In genomic region chr2:176094307-176094706, GRCh38 we compare ENCODE assay signal across 26 cellular contexts. TPM values are rescaled to one million over a fixed set of nuclear protein-coding genes. Genes with fewer than 3 reads are reported as not detected.
DNase-seq lines count a peak whose midpoint lies in the region; ATAC-seq, FAIRE-seq and TF ChIP-seq lines count a peak whose summit lies in the region.
"Had no signal": no experiment of that assay in that cellular context is flagged by ENCODE, and none has a peak within 500 bp of the region (broad histone marks: within the 10 kb centered on the region; RNA-seq: fewer than 3 reads in every experiment).

No MANE protein-coding gene starts in this region.

- peak overlapping the region; percentile 72 for H3K27ac Mint-ChIP-seq in activated naive CD4-positive, alpha-beta T cell treated with anti-CD3 and anti-CD28 coated beads, Interleukin-2, amount 10 ng/mL, durations not matched to agents 7 days and 5 days
- peak overlapping the region in 1 of 2 donors; percentile 86 for H3K27ac Mint-ChIP-seq in activated naive CD4-positive, alpha-beta T cell treated with anti-CD3 and anti-CD28 coated beads, Interleukin-2, amount 50 U/mL, for 72 hours
- H3K27ac Mint-ChIP-seq: activated B cell treated with CpG ODN at 0.5 μM for 24 hours; stimulated activated memory B cell treated with anti-CD40 and anti-IgM and Interleukin-4, amounts not matched to agents 10 μg/mL and 1 μg/mL and 100 μg/mL, for 72 hours had no signal

- POLR2A ChIA-PET in K562 (lab: Yijun Ruan, JAX): no interaction called here

- no peaks in the 10 kb centered on the region for H3K79me2 ChIP-seq in K562 (ENCODE audit: control insufficient read depth, insufficient read depth, low read length)

- H3K9me3 ChIP-seq in K562 (replicated peaks; ENCODE audit: control insufficient read depth, insufficient read depth, low read depth, low read length) (no peaks in the 10 kb centered on the region), vagina (no peaks in the 10 kb centered on the region)
- H3K9me3 ChIP-seq: suprapubic skin had no signal

- DNase-seq in activated naive CD4-positive, alpha-beta T cell treated with anti-CD3 and anti-CD28 coated beads, Interleukin-2, amount 10 ng/mL, durations not matched to agents 7 days and 5 days: no peak
- DNase-seq in activated naive CD4-positive, alpha-beta T cell treated with anti-CD3 and anti-CD28 coated beads, Interleukin-2, amount 50 U/mL, for 72 hours (ENCODE audit: low spot score in 2 of 2): no peak
- no peak for DNase-seq in HFF-Myc (ENCODE audit: extremely low read depth, low read depth)
- DNase-seq in K562 (ENCODE audit: extremely low read depth in 1 of 4, low spot score in 3 of 4): no peak
- DNase-seq in vagina (ENCODE audit: extremely low spot score in 2 of 2): no peak
- no peak for DNase-seq in NCI-H446 (lab: John Stamatoyannopoulos, UW)
- DNase-seq in left ventricle myocardium superior: no peak
- DNase-seq: activated B cell treated with CpG ODN at 0.5 μM for 24 hours; activated CD8-positive, alpha-beta T cell treated with anti-CD3 and anti-CD28 coated beads, Interleukin-2, amount 10 ng/mL, durations not matched to agents 7 days and 5 days; amniotic stem cell; CD4-positive, alpha-beta memory T cell; GF-D8; Karpas-422; kidney glomerular epithelial cell; NCI-H1930; NCI-H446 treated with DMSO at 0.1 percent for 48 hours; RPMI8226; small intestine; T-helper 9 cell had no signal

- no peak overlapping the region for H3K4me2 ChIP-seq in K562 (ENCODE audit: insufficient read depth, low read length)

- no peak for TF ChIP-seq RAD21 in K562 (CRISPR knock-in tag; conservative IDR thresholded peaks at IDR 0.05 in 1 of 2, IDR thresholded peaks at IDR 0.05 in 1 of 2)

- peaks cover 69 to 75% of the 10 kb centered on the region in 2 experiments for H3K27me3 ChIP-seq in K562 (ENCODE audit: control insufficient read depth in 2 of 2, insufficient read depth in 2 of 2, low read length in 2 of 2)
- no peaks in the 10 kb centered on the region for H3K27me3 ChIP-seq in vagina

- ATAC-seq in activated naive CD4-positive, alpha-beta T cell treated with anti-CD3 and anti-CD28 coated beads, Interleukin-2, amount 50 U/mL, for 72 hours: no peak
- no peak for ATAC-seq in K562
- no peak for ATAC-seq in left ventricle myocardium superior
- ATAC-seq: activated CD8-positive, alpha-beta T cell treated with anti-CD3 and anti-CD28 coated beads, Interleukin-2, amount 10 ng/mL, durations not matched to agents 7 days and 5 days; SK-N-SH treated with all-trans-retinoic acid at 6 μM for 48 hours; stimulated activated memory B cell treated with anti-CD40 and anti-IgM and Interleukin-4, amounts not matched to agents 10 μg/mL and 1 μg/mL and 100 μg/mL, for 72 hours had no signal

- BruUV-seq in K562 (replicated peaks; lab: Mats Ljungman, UMichigan): no TSS peak

- 4% methylated on average over 12 of the region's 12 CpGs for WGBS in K562 (ENCODE audit: insufficient coverage, low coverage, missing lambda C conversion rate)

- TF ChIP-seq POLR2A in K562 (conservative IDR thresholded peaks at IDR 0.05): no peak
- TF ChIP-seq POLR2A in vagina (IDR thresholded peaks at IDR 0.05): no peak

- in situ Hi-C loops in K562 (cut with MboI): loop anchor here (25.0 kb wide), 1 partner anchor 1057 kb away; no protein-coding TSS in a partner anchor

- H3K36me3 Mint-ChIP-seq in activated naive CD4-positive, alpha-beta T cell treated with anti-CD3 and anti-CD28 coated beads, Interleukin-2, amount 10 ng/mL, durations not matched to agents 7 days and 5 days: peaks cover 8% of the 10 kb centered on the region
- peaks cover 15 to 46% of the 10 kb centered on the region in 2 donors for H3K36me3 Mint-ChIP-seq in activated naive CD4-positive, alpha-beta T cell treated with anti-CD3 and anti-CD28 coated beads, Interleukin-2, amount 50 U/mL, for 72 hours
- H3K36me3 Mint-ChIP-seq: stimulated activated memory B cell treated with anti-CD40 and anti-IgM and Interleukin-4, amounts not matched to agents 10 μg/mL and 1 μg/mL and 100 μg/mL, for 72 hours had no signal

- peaks cover 30% of the 10 kb centered on the region for H3K4me1 Mint-ChIP-seq in activated naive CD4-positive, alpha-beta T cell treated with anti-CD3 and anti-CD28 coated beads, Interleukin-2, amount 10 ng/mL, durations not matched to agents 7 days and 5 days

- H3K9me1 ChIP-seq in K562 (ENCODE audit: control insufficient read depth, insufficient read depth, low read length): no peaks in the 10 kb centered on the region

- peak overlapping the region; percentile 56 for H3K4me3 ChIP-seq in HFF-Myc (replicated peaks; ENCODE audit: low read depth, low read length)
- no peak overlapping the region for H3K4me3 ChIP-seq in K562
- peak overlapping the region; percentile 54 to 59 for H3K4me3 ChIP-seq in vagina
- H3K4me3 ChIP-seq: suprapubic skin had no signal

- H3K4me3 Mint-ChIP-seq in activated naive CD4-positive, alpha-beta T cell treated with anti-CD3 and anti-CD28 coated beads, Interleukin-2, amount 10 ng/mL, durations not matched to agents 7 days and 5 days: no peak overlapping the region
- H3K4me3 Mint-ChIP-seq: activated B cell treated with CpG ODN at 0.5 μM for 24 hours; stimulated activated memory B cell treated with anti-CD40 and anti-IgM and Interleukin-4, amounts not matched to agents 10 μg/mL and 1 μg/mL and 100 μg/mL, for 72 hours had no signal

- no peaks in the 10 kb centered on the region for H3K36me3 ChIP-seq in K562 (ENCODE audit: control insufficient read depth, insufficient read depth, low read length)
- no peaks in the 10 kb centered on the region for H3K36me3 ChIP-seq in vagina
- H3K36me3 ChIP-seq: suprapubic skin had no signal

- TF ChIP-seq EP300 in K562 (IDR thresholded peaks at IDR 0.05; ENCODE audit: low read length): no peak

- TF ChIP-seq CTCF in HFF-Myc (IDR thresholded peaks at IDR 0.05; ENCODE audit: low read depth, low read length, missing control alignments): no peak
- TF ChIP-seq CTCF in K562 (IDR thresholded peaks at IDR 0.05 in 2 of 3, conservative IDR thresholded peaks at IDR 0.05 in 1 of 3; ENCODE audit: insufficient read depth in 2 of 3, low read depth in 1 of 3, low read length in 3 of 3): no peak
- no peak for TF ChIP-seq CTCF in vagina (IDR thresholded peaks at IDR 0.05)

- CTCF ChIA-PET in activated naive CD4-positive, alpha-beta T cell treated with anti-CD3 and anti-CD28 coated beads, Interleukin-2, amount 10 ng/mL, durations not matched to agents 7 days and 5 days (lab: Charles Lee): interaction anchor here (0.7 to 1.6 kb wide), 3 partner anchors 16 to 67 kb away, joined by 3 read pairs; no protein-coding TSS in a partner anchor
- CTCF ChIA-PET in K562 (lab: Yijun Ruan, JAX; ENCODE audit: low intra/inter-chr PET ratio): no interaction called here

- intact Hi-C loops in K562 (cut with micrococcal nuclease) (no loop called here), vagina (cut with DNase I) (loop anchor here (5.0 kb wide), 1 partner anchor 842 kb away; no protein-coding TSS in a partner anchor), left ventricle myocardium superior (cut with micrococcal nuclease) (no loop called here)

- peaks cover 8 to 24% of the 10 kb centered on the region in 2 experiments for H3K4me1 ChIP-seq in K562 (replicated peaks in 1 of 2; ENCODE audit: control insufficient read depth in 2 of 2, insufficient read depth in 2 of 2, low read length in 2 of 2)
- peaks cover 29% of the 10 kb centered on the region for H3K4me1 ChIP-seq in vagina

- H3K27ac ChIP-seq in K562 (ENCODE audit: extremely low read depth, low read depth, low read length) (no peak overlapping the region), vagina (peak overlapping the region; percentile 91)
- H3K27ac ChIP-seq: suprapubic skin had no signal

- no peaks in the 10 kb centered on the region for H3K9me3 Mint-ChIP-seq in activated naive CD4-positive, alpha-beta T cell treated with anti-CD3 and anti-CD28 coated beads, Interleukin-2, amount 10 ng/mL, durations not matched to agents 7 days and 5 days
- H3K9me3 Mint-ChIP-seq in activated naive CD4-positive, alpha-beta T cell treated with anti-CD3 and anti-CD28 coated beads, Interleukin-2, amount 50 U/mL, for 72 hours: no peaks in the 10 kb centered on the region
- H3K9me3 Mint-ChIP-seq: activated B cell treated with CpG ODN at 0.5 μM for 24 hours; stimulated activated memory B cell treated with anti-CD40 and anti-IgM and Interleukin-4, amounts not matched to agents 10 μg/mL and 1 μg/mL and 100 μg/mL, for 72 hours had no signal

- peaks cover 95% of the 10 kb centered on the region for H3K27me3 Mint-ChIP-seq in activated naive CD4-positive, alpha-beta T cell treated with anti-CD3 and anti-CD28 coated beads, Interleukin-2, amount 10 ng/mL, durations not matched to agents 7 days and 5 days

- no peak overlapping the region for H3K9ac ChIP-seq in K562 (ENCODE audit: insufficient read depth in 1 of 2, low read depth in 2 of 2, low read length in 2 of 2)

- peaks cover 15% of the 10 kb centered on the region; the same call in 1 of the 2 replicates for H4K20me1 ChIP-seq in K562 (replicated peaks; ENCODE audit: control insufficient read depth, insufficient read depth, low read length)

- peak; percentile 40 for FAIRE-seq in K562 (lab: Jason Lieb, UNC)
- FAIRE-seq: endometrium, small intestine, urothelium cell line had no signal

- H2AFZ ChIP-seq in K562 (ENCODE audit: low read depth, low read length): no peak overlapping the region

RNA-seq across cellular contexts. Expression of gene HOXD13, which starts 1.8 kb away (rescaled TPM):
- total RNA-seq in activated naive CD4-positive, alpha-beta T cell treated with anti-CD3 and anti-CD28 coated beads, Interleukin-2, amount 50 U/mL, for 72 hours: not detected
- total RNA-seq in K562 (2011; cell fraction: chromatin; rRNA removed; ENCODE audit: low replicate concordance): not detected in 2 replicates
- total RNA-seq in K562 (2011; cell fraction: nucleolus; rRNA removed): not detected in 2 replicates
- not detected in 2 replicates for total RNA-seq in K562 (2011; cell fraction: nucleoplasm; rRNA removed)
- not detected in 2 replicates for total RNA-seq in K562 (2014; rRNA removed)
- total RNA-seq in K562 (2014; rRNA removed; fragmentation: Illumina TruSeq; extraction: Trizol): not detected in 2 replicates
- total RNA-seq in K562 (2015; rRNA removed; fragmentation: Illumina TruSeq; extraction: Trizol): not detected in 2 replicates
- not detected in 2 replicates for total RNA-seq in K562 (2021)
- 0.03 TPM in 1 of 2 replicates, not detected in the other for polyA plus RNA-seq in K562 (2011; rRNA removed)
- polyA plus RNA-seq in K562 (2011; cell fraction: cytosol; rRNA removed): 0.07 TPM in 1 of 2 replicates, not detected in the other
- not detected in 2 replicates for polyA plus RNA-seq in K562 (2011; cell fraction: nucleus; rRNA removed)
- 0.04 TPM in 1 of 2 replicates, not detected in the other for polyA plus RNA-seq in K562 (2012)
- 0.04 TPM in 1 of 2 replicates, not detected in the other for polyA plus RNA-seq in K562 (2014; fragmentation: Illumina TruSeq; extraction: Trizol)
- not detected for polyA plus RNA-seq in K562 (2014; fragmentation: Nextera tagmentation; extraction: Ambion mirVana)
- not detected in 2 replicates for polyA plus RNA-seq in K562 (2014; rRNA removed)
- polyA minus RNA-seq in K562 (2011; rRNA and poly(A)+ RNA removed): not detected in 2 replicates
- not detected in 2 replicates for polyA minus RNA-seq in K562 (2011; cell fraction: cytosol; rRNA and poly(A)+ RNA removed)
- polyA minus RNA-seq in K562 (2011; cell fraction: nucleus; rRNA and poly(A)+ RNA removed): not detected in 2 replicates
- total RNA-seq in vagina: 15.7 TPM
- total RNA-seq in left ventricle myocardium superior: not detected
- total RNA-seq: activated B cell treated with CpG ODN at 0.5 μM for 24 hours; activated CD8-positive, alpha-beta T cell treated with anti-CD3 and anti-CD28 coated beads, Interleukin-2, amount 10 ng/mL, durations not matched to agents 7 days and 5 days; CD4-positive, alpha-beta memory T cell; lung microvascular endothelial cell had no signal
- polyA plus RNA-seq: CD4-positive, alpha-beta memory T cell; small intestine had no signal

RNA-seq across cellular contexts. Expression of gene HOXD12, which starts 5.3 kb away (rescaled TPM):
- not detected for total RNA-seq in activated naive CD4-positive, alpha-beta T cell treated with anti-CD3 and anti-CD28 coated beads, Interleukin-2, amount 50 U/mL, for 72 hours
- not detected in 2 replicates for total RNA-seq in K562 (2011; cell fraction: chromatin; rRNA removed; ENCODE audit: low replicate concordance)
- not detected in 2 replicates for total RNA-seq in K562 (2011; cell fraction: nucleolus; rRNA removed)
- total RNA-seq in K562 (2011; cell fraction: nucleoplasm; rRNA removed): not detected in 2 replicates
- total RNA-seq in K562 (2014; rRNA removed) (not detected in 2 replicates), K562 (2014; rRNA removed; fragmentation: Illumina TruSeq; extraction: Trizol) (not detected in 2 replicates), K562 (2015; rRNA removed; fragmentation: Illumina TruSeq; extraction: Trizol) (not detected in 2 replicates), K562 (2021) (not detected in 2 replicates), vagina (1.7 TPM), left ventricle myocardium superior (not detected)
- polyA plus RNA-seq in K562 (2011; rRNA removed) (not detected in 2 replicates), K562 (2014; fragmentation: Illumina TruSeq; extraction: Trizol) (not detected in 2 replicates), K562 (2014; fragmentation: Nextera tagmentation; extraction: Ambion mirVana) (not detected), K562 (2014; rRNA removed) (not detected in 2 replicates)
- polyA plus RNA-seq in K562 (2011; cell fraction: cytosol; rRNA removed): not detected in 2 replicates
- not detected in 2 replicates for polyA plus RNA-seq in K562 (2011; cell fraction: nucleus; rRNA removed)
- not detected in 2 replicates for polyA plus RNA-seq in K562 (2012)
- polyA minus RNA-seq in K562 (2011; rRNA and poly(A)+ RNA removed): not detected in 2 replicates
- polyA minus RNA-seq in K562 (2011; cell fraction: cytosol; rRNA and poly(A)+ RNA removed): not detected in 2 replicates
- not detected in 2 replicates for polyA minus RNA-seq in K562 (2011; cell fraction: nucleus; rRNA and poly(A)+ RNA removed)
- total RNA-seq: activated B cell treated with CpG ODN at 0.5 μM for 24 hours; activated CD8-positive, alpha-beta T cell treated with anti-CD3 and anti-CD28 coated beads, Interleukin-2, amount 10 ng/mL, durations not matched to agents 7 days and 5 days; CD4-positive, alpha-beta memory T cell; lung microvascular endothelial cell; suprapubic skin had no signal
- polyA plus RNA-seq: CD4-positive, alpha-beta memory T cell; small intestine had no signal

RNA-seq across cellular contexts. Expression of gene EVX2, which starts 10.5 kb away (rescaled TPM):
- total RNA-seq in activated naive CD4-positive, alpha-beta T cell treated with anti-CD3 and anti-CD28 coated beads, Interleukin-2, amount 50 U/mL, for 72 hours: not detected
- total RNA-seq in K562 (2011; cell fraction: chromatin; rRNA removed; ENCODE audit: low replicate concordance): 0.09 TPM in 1 of 2 replicates, not detected in the other
- total RNA-seq in K562 (2011; cell fraction: nucleolus; rRNA removed): not detected in 2 replicates
- total RNA-seq in K562 (2011; cell fraction: nucleoplasm; rRNA removed): 0.07 TPM in 1 of 2 replicates, not detected in the other
- 0.04 TPM in 1 of 2 replicates, not detected in the other for total RNA-seq in K562 (2014; rRNA removed)
- total RNA-seq in K562 (2014; rRNA removed; fragmentation: Illumina TruSeq; extraction: Trizol): not detected in 2 replicates
- not detected in 2 replicates for total RNA-seq in K562 (2015; rRNA removed; fragmentation: Illumina TruSeq; extraction: Trizol)
- not detected in 2 replicates for total RNA-seq in K562 (2021)
- not detected in 2 replicates for polyA plus RNA-seq in K562 (2011; rRNA removed)
- polyA plus RNA-seq in K562 (2011; cell fraction: cytosol; rRNA removed): not detected in 2 replicates
- polyA plus RNA-seq in K562 (2011; cell fraction: nucleus; rRNA removed): not detected in 2 replicates
- 0.01 TPM in 1 of 2 replicates, not detected in the other for polyA plus RNA-seq in K562 (2012)
- not detected in 2 replicates for polyA plus RNA-seq in K562 (2014; fragmentation: Illumina TruSeq; extraction: Trizol)
- not detected for polyA plus RNA-seq in K562 (2014; fragmentation: Nextera tagmentation; extraction: Ambion mirVana)
- not detected in 2 replicates for polyA plus RNA-seq in K562 (2014; rRNA removed)
- not detected in 2 replicates for polyA minus RNA-seq in K562 (2011; rRNA and poly(A)+ RNA removed)
- polyA minus RNA-seq in K562 (2011; cell fraction: cytosol; rRNA and poly(A)+ RNA removed): not detected in 2 replicates
- polyA minus RNA-seq in K562 (2011; cell fraction: nucleus; rRNA and poly(A)+ RNA removed): not detected in 2 replicates
- 0.98 TPM for total RNA-seq in vagina
- not detected for total RNA-seq in left ventricle myocardium superior
- total RNA-seq: activated B cell treated with CpG ODN at 0.5 μM for 24 hours; activated CD8-positive, alpha-beta T cell treated with anti-CD3 and anti-CD28 coated beads, Interleukin-2, amount 10 ng/mL, durations not matched to agents 7 days and 5 days; CD4-positive, alpha-beta memory T cell; lung microvascular endothelial cell; suprapubic skin had no signal
- polyA plus RNA-seq: CD4-positive, alpha-beta memory T cell; small intestine had no signal

RNA-seq across cellular contexts. Expression of gene HOXD11, which starts 12.8 kb away (rescaled TPM):
- not detected for total RNA-seq in activated naive CD4-positive, alpha-beta T cell treated with anti-CD3 and anti-CD28 coated beads, Interleukin-2, amount 50 U/mL, for 72 hours
- not detected in 2 replicates for total RNA-seq in K562 (2011; cell fraction: chromatin; rRNA removed; ENCODE audit: low replicate concordance)
- total RNA-seq in K562 (2011; cell fraction: nucleolus; rRNA removed): not detected in 2 replicates
- total RNA-seq in K562 (2011; cell fraction: nucleoplasm; rRNA removed): not detected in 2 replicates
- total RNA-seq in K562 (2014; rRNA removed) (not detected in 2 replicates), K562 (2014; rRNA removed; fragmentation: Illumina TruSeq; extraction: Trizol) (not detected in 2 replicates), K562 (2015; rRNA removed; fragmentation: Illumina TruSeq; extraction: Trizol) (not detected in 2 replicates), K562 (2021) (not detected in 2 replicates), vagina (19.4 TPM), left ventricle myocardium superior (not detected)
- polyA plus RNA-seq in K562 (2011; rRNA removed) (not detected in 2 replicates), K562 (2014; fragmentation: Illumina TruSeq; extraction: Trizol) (not detected in 2 replicates), K562 (2014; fragmentation: Nextera tagmentation; extraction: Ambion mirVana) (not detected), K562 (2014; rRNA removed) (not detected in 2 replicates)
- not detected in 2 replicates for polyA plus RNA-seq in K562 (2011; cell fraction: cytosol; rRNA removed)
- not detected in 2 replicates for polyA plus RNA-seq in K562 (2011; cell fraction: nucleus; rRNA removed)
- polyA plus RNA-seq in K562 (2012): not detected in 2 replicates
- not detected in 2 replicates for polyA minus RNA-seq in K562 (2011; rRNA and poly(A)+ RNA removed)
- polyA minus RNA-seq in K562 (2011; cell fraction: cytosol; rRNA and poly(A)+ RNA removed): not detected in 2 replicates
- not detected in 2 replicates for polyA minus RNA-seq in K562 (2011; cell fraction: nucleus; rRNA and poly(A)+ RNA removed)
- total RNA-seq: activated B cell treated with CpG ODN at 0.5 μM for 24 hours; activated CD8-positive, alpha-beta T cell treated with anti-CD3 and anti-CD28 coated beads, Interleukin-2, amount 10 ng/mL, durations not matched to agents 7 days and 5 days; CD4-positive, alpha-beta memory T cell; HT-29; lung microvascular endothelial cell; suprapubic skin had no signal
- polyA plus RNA-seq: CD4-positive, alpha-beta memory T cell; small intestine had no signal

RNA-seq across cellular contexts. Expression of gene HOXD10, which starts 22.3 kb away (rescaled TPM):
- not detected for total RNA-seq in activated naive CD4-positive, alpha-beta T cell treated with anti-CD3 and anti-CD28 coated beads, Interleukin-2, amount 50 U/mL, for 72 hours
- not detected in 2 replicates for total RNA-seq in K562 (2011; cell fraction: chromatin; rRNA removed; ENCODE audit: low replicate concordance)
- total RNA-seq in K562 (2011; cell fraction: nucleolus; rRNA removed): not detected in 2 replicates
- total RNA-seq in K562 (2011; cell fraction: nucleoplasm; rRNA removed): not detected in 2 replicates
- total RNA-seq in K562 (2014; rRNA removed): not detected in 2 replicates
- total RNA-seq in K562 (2014; rRNA removed; fragmentation: Illumina TruSeq; extraction: Trizol): not detected in 2 replicates
- total RNA-seq in K562 (2015; rRNA removed; fragmentation: Illumina TruSeq; extraction: Trizol): not detected in 2 replicates
- total RNA-seq in K562 (2021): not detected in 2 replicates
- polyA plus RNA-seq in K562 (2011; rRNA removed): not detected in 2 replicates
- not detected in 2 replicates for polyA plus RNA-seq in K562 (2011; cell fraction: cytosol; rRNA removed)
- not detected in 2 replicates for polyA plus RNA-seq in K562 (2011; cell fraction: nucleus; rRNA removed)
- not detected in 2 replicates for polyA plus RNA-seq in K562 (2012)
- not detected in 2 replicates for polyA plus RNA-seq in K562 (2014; fragmentation: Illumina TruSeq; extraction: Trizol)
- polyA plus RNA-seq in K562 (2014; fragmentation: Nextera tagmentation; extraction: Ambion mirVana): not detected
- not detected in 2 replicates for polyA plus RNA-seq in K562 (2014; rRNA removed)
- polyA minus RNA-seq in K562 (2011; rRNA and poly(A)+ RNA removed): not detected in 2 replicates
- polyA minus RNA-seq in K562 (2011; cell fraction: cytosol; rRNA and poly(A)+ RNA removed): not detected in 2 replicates
- polyA minus RNA-seq in K562 (2011; cell fraction: nucleus; rRNA and poly(A)+ RNA removed): not detected in 2 replicates
- 19.6 TPM for total RNA-seq in vagina
- total RNA-seq in left ventricle myocardium superior: not detected
- total RNA-seq: activated B cell treated with CpG ODN at 0.5 μM for 24 hours; activated CD8-positive, alpha-beta T cell treated with anti-CD3 and anti-CD28 coated beads, Interleukin-2, amount 10 ng/mL, durations not matched to agents 7 days and 5 days; CD4-positive, alpha-beta memory T cell; HT-29 had no signal
- polyA plus RNA-seq: CD4-positive, alpha-beta memory T cell had no signal

Comparison
In these comparisons a context has a peak if more than half of its experiments do, and no peak if none do; other contexts are left out.
1. RNA of gene HOXD13, which starts 1.8 kb away (total RNA-seq): 15.7 TPM in vagina (single experiment); not detected in activated naive CD4-positive, alpha-beta T cell treated with anti-CD3 and anti-CD28 coated beads, Interleukin-2, amount 50 U/mL, for 72 hours, not detected in K562 and not detected in left ventricle myocardium superior (single experiment); every median in the first group is over 10 times any median in the second.